1 cellular context compared by ENCODE assay signal in the genomic region with DNA sequence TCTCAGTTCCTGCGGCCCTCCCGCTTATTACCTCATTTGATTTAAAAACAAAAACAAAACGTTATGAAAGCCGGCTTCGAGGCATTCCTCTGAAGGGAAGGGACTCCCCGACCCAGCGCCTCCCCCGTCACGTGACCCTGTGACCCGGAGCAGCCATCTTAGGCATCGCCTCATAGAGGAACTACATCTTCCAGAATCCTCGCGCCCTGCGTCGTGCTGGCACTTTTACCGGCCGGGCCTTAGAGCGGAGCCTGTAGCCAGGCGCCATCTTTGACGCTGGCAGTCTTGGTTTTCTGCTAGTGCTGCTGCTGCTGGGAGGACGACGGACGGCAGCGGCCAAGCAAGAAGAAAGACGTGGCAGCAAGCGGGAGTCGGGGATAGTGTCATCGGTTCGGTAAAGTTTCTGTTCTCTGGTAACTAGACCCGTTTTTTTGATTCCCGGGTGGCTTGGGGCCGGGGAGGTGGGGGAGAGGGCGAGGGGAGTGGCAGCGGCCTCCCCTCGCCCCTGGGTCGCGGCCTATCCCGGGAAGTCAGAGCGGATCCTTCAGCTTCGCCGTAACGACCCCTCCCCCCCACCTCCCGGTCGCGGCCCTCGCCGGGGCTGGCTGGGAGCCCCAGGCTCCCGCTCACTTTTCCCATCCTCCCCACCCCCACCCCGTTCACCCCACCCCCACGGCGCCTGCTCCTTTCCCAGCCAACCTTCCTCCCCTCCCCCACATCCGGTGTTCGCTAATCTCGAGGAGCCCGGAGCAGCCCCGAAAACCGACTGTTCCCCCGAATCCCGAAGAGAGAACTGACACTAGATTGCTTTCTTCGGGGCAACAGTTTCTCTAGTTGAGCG.
A peak's percentile ranks its signal among the peaks of the same experiment; 100 is the strongest.
TF ChIP-seq lines count a peak whose summit lies in the region.

Gene ZBED6, plus strand, starts transcription at position 242 of the 841 bp plus-strand sequence. CDS start 1,900 bp downstream, outside the sequence.
Gene ZC3H11A, plus strand, starts transcription at position 242 of the 841 bp plus-strand sequence. CDS start 21,448 bp downstream, outside the sequence.

TF ChIP-seq in K562, 482 proteins besides CTCF, POLR2A, EP300 and RAD21 (continued from another document and continues in another):
- peak; percentile 75; the same call in 1 of the 2 replicates for TF ChIP-seq ZNF76 (CRISPR knock-in tag; IDR thresholded peaks at IDR 0.05; ENCODE audit: borderline replicate concordance)
- TF ChIP-seq TBP (optimal IDR thresholded peaks at IDR 0.05; ENCODE audit: low read depth, low read length) = peak; percentile 72
- TF ChIP-seq, protein P1, sequence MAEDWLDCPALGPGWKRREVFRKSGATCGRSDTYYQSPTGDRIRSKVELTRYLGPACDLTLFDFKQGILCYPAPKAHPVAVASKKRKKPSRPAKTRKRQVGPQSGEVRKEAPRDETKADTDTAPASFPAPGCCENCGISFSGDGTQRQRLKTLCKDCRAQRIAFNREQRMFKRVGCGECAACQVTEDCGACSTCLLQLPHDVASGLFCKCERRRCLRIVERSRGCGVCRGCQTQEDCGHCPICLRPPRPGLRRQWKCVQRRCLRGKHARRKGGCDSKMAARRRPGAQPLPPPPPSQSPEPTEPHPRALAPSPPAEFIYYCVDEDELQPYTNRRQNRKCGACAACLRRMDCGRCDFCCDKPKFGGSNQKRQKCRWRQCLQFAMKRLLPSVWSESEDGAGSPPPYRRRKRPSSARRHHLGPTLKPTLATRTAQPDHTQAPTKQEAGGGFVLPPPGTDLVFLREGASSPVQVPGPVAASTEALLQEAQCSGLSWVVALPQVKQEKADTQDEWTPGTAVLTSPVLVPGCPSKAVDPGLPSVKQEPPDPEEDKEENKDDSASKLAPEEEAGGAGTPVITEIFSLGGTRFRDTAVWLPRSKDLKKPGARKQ (CRISPR knock-in tag; IDR thresholded peaks at IDR 0.05) = no peak
- TF ChIP-seq CHD4 (IDR thresholded peaks at IDR 0.05; ENCODE audit: insufficient read depth, insufficient replicate concordance, low read depth, low read length, poor library complexity, severe bottlenecking) = no peak
- TF ChIP-seq ARNT (IDR thresholded peaks at IDR 0.05) = 0 out of 4 replicates have a peak, but pooled peaks of 1 of the 2 experiments have one; percentile 11
- no peak for TF ChIP-seq CBX2 (IDR thresholded peaks at IDR 0.05; ENCODE audit: insufficient read depth, low read length, poor library complexity, severe bottlenecking)
- TF ChIP-seq BRF1 (IDR thresholded peaks at IDR 0.05; ENCODE audit: borderline replicate concordance, extremely low read depth, insufficient read length) = no peak
- TF ChIP-seq, protein P2, sequence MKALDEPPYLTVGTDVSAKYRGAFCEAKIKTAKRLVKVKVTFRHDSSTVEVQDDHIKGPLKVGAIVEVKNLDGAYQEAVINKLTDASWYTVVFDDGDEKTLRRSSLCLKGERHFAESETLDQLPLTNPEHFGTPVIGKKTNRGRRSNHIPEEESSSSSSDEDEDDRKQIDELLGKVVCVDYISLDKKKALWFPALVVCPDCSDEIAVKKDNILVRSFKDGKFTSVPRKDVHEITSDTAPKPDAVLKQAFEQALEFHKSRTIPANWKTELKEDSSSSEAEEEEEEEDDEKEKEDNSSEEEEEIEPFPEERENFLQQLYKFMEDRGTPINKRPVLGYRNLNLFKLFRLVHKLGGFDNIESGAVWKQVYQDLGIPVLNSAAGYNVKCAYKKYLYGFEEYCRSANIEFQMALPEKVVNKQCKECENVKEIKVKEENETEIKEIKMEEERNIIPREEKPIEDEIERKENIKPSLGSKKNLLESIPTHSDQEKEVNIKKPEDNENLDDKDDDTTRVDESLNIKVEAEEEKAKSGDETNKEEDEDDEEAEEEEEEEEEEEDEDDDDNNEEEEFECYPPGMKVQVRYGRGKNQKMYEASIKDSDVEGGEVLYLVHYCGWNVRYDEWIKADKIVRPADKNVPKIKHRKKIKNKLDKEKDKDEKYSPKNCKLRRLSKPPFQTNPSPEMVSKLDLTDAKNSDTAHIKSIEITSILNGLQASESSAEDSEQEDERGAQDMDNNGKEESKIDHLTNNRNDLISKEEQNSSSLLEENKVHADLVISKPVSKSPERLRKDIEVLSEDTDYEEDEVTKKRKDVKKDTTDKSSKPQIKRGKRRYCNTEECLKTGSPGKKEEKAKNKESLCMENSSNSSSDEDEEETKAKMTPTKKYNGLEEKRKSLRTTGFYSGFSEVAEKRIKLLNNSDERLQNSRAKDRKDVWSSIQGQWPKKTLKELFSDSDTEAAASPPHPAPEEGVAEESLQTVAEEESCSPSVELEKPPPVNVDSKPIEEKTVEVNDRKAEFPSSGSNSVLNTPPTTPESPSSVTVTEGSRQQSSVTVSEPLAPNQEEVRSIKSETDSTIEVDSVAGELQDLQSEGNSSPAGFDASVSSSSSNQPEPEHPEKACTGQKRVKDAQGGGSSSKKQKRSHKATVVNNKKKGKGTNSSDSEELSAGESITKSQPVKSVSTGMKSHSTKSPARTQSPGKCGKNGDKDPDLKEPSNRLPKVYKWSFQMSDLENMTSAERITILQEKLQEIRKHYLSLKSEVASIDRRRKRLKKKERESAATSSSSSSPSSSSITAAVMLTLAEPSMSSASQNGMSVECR (CRISPR knock-in tag; IDR thresholded peaks at IDR 0.05) = no peak
- TF ChIP-seq HBP1 (CRISPR knock-in tag; IDR thresholded peaks at IDR 0.05) = no peak
- TF ChIP-seq GTF2E2 (tag; IDR thresholded peaks at IDR 0.05) = peak; percentile 92
- TF ChIP-seq PYGO2 (tag; IDR thresholded peaks at IDR 0.05) = no peak
- TF ChIP-seq NUFIP1 (IDR thresholded peaks at IDR 0.05; ENCODE audit: partially characterized antibody) = no peak
- TF ChIP-seq ZNF512 (tag; IDR thresholded peaks at IDR 0.05) = no peak
- TF ChIP-seq SRSF7 (optimal IDR thresholded peaks at IDR 0.05; ENCODE audit: low read depth, low read length) = no peak
- TF ChIP-seq GTF2F1 (IDR thresholded peaks at IDR 0.05; ENCODE audit: low read depth, low read length) = peak; percentile 88; the same call in 1 of the 2 replicates
- TF ChIP-seq PTRF (tag; IDR thresholded peaks at IDR 0.05) = no peak
- no peak for TF ChIP-seq ZNF699 (CRISPR knock-in tag; IDR thresholded peaks at IDR 0.05; ENCODE audit: insufficient replicate concordance)
- no peak for TF ChIP-seq PTTG1 (tag; IDR thresholded peaks at IDR 0.05; ENCODE audit: low read depth)
- no peak for TF ChIP-seq MAFG (tag; conservative IDR thresholded peaks at IDR 0.05)
- peak; percentile 66; the same call in 1 of the 2 replicates for TF ChIP-seq ZBTB12 (CRISPR knock-in tag; IDR thresholded peaks at IDR 0.05)
- no peak for TF ChIP-seq NKRF (IDR thresholded peaks at IDR 0.05; ENCODE audit: borderline replicate concordance)
- TF ChIP-seq YY1 (IDR thresholded peaks at IDR 0.05; ENCODE audit: borderline replicate concordance in 1 of 3, control insufficient read depth in 1 of 3, extremely low read depth in 1 of 3, insufficient read depth in 3 of 3, insufficient read length in 1 of 3, insufficient replicate concordance in 2 of 3, low read depth in 1 of 3, low read length in 2 of 3) = peak; percentile 93 to 97 (median 96)
- no peak for TF ChIP-seq ZFP1 (CRISPR knock-in tag; IDR thresholded peaks at IDR 0.05)
- TF ChIP-seq SETDB1 (IDR thresholded peaks at IDR 0.05; ENCODE audit: low read length) = no peak
- no peak for TF ChIP-seq ATF1 (CRISPR knock-in tag; IDR thresholded peaks at IDR 0.05)
- peak; percentile 96 for TF ChIP-seq ATF1 (tag; IDR thresholded peaks at IDR 0.05)
- TF ChIP-seq, protein P3, sequence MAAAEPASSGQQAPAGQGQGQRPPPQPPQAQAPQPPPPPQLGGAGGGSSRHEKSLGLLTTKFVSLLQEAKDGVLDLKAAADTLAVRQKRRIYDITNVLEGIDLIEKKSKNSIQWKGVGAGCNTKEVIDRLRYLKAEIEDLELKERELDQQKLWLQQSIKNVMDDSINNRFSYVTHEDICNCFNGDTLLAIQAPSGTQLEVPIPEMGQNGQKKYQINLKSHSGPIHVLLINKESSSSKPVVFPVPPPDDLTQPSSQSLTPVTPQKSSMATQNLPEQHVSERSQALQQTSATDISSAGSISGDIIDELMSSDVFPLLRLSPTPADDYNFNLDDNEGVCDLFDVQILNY (CRISPR knock-in tag; IDR thresholded peaks at IDR 0.05) = no peak
- 0 out of 2 replicates have a peak, but pooled peaks have one; percentile 30 for TF ChIP-seq ZC3H11A (IDR thresholded peaks at IDR 0.05; ENCODE audit: low read depth, low read length)
- TF ChIP-seq TAL1 (IDR thresholded peaks at IDR 0.05) = no peak
- TF ChIP-seq KDM1A (IDR thresholded peaks at IDR 0.05) = no peak
- TF ChIP-seq TRIM24 (IDR thresholded peaks at IDR 0.05) = peak; percentile 26 to 60; a peak in 2 of 4 replicates
- TF ChIP-seq, protein P4, sequence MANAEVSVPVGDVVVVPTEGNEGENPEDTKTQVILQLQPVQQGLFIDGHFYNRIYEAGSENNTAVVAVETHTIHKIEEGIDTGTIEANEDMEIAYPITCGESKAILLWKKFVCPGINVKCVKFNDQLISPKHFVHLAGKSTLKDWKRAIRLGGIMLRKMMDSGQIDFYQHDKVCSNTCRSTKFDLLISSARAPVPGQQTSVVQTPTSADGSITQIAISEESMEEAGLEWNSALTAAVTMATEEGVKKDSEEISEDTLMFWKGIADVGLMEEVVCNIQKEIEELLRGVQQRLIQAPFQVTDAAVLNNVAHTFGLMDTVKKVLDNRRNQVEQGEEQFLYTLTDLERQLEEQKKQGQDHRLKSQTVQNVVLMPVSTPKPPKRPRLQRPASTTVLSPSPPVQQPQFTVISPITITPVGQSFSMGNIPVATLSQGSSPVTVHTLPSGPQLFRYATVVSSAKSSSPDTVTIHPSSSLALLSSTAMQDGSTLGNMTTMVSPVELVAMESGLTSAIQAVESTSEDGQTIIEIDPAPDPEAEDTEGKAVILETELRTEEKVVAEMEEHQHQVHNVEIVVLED (CRISPR knock-in tag; IDR thresholded peaks at IDR 0.05) = peak; percentile 84
- TF ChIP-seq POLR2G (IDR thresholded peaks at IDR 0.05; ENCODE audit: low read depth, low read length) = peak; percentile 88
- TF ChIP-seq NFE2 (IDR thresholded peaks at IDR 0.05; ENCODE audit: low read depth) = 0 out of 2 replicates have a peak, but pooled peaks have one; percentile 34
- TF ChIP-seq NRF1 (conservative IDR thresholded peaks at IDR 0.05 in 1 of 2, IDR thresholded peaks at IDR 0.05 in 1 of 2) = peak; percentile 72 to 79
- no peak for TF ChIP-seq ZBTB1 (CRISPR knock-in tag; IDR thresholded peaks at IDR 0.05; ENCODE audit: borderline replicate concordance, low read depth)
- peak; percentile 26; the same call in 1 of the 2 replicates for TF ChIP-seq PREB (CRISPR knock-in tag; IDR thresholded peaks at IDR 0.05)
- TF ChIP-seq MYC (IDR thresholded peaks at IDR 0.05; ENCODE audit: low read depth, low read length) = peak; percentile 88
- TF ChIP-seq MYC (CRISPR knock-in tag; IDR thresholded peaks at IDR 0.05; ENCODE audit: borderline replicate concordance, low read depth) = 0 out of 2 replicates have a peak, but pooled peaks have one; percentile 54
- TF ChIP-seq GABPB2 (CRISPR knock-in tag; conservative IDR thresholded peaks at IDR 0.05) = no peak
- TF ChIP-seq EP400 (IDR thresholded peaks at IDR 0.05) = peak; percentile 97
